22 cellular contexts compared by ENCODE assay signal in genomic region chr5:127814225-127814973, GRCh38.
A peak's percentile ranks its signal among the peaks of the same experiment; 100 is the strongest.
DNase-seq lines count a peak whose midpoint lies in the region; ATAC-seq and TF ChIP-seq lines count a peak whose summit lies in the region.
"Had no signal": no experiment of that assay in that cellular context is flagged by ENCODE, and none has a peak within 500 bp of the region (broad histone marks: within the 10 kb centered on the region; RNA-seq: fewer than 3 reads in every experiment).

No MANE protein-coding gene starts in this region.

- no peak for DNase-seq in Calu3
- DNase-seq in fibroblast of villous mesenchyme (ENCODE audit: low read depth): peak; percentile 69
- DNase-seq in osteocyte (ENCODE audit: extremely low spot score, unreplicated experiment): no peak
- DNase-seq in DMS 273 (lab: John Stamatoyannopoulos, UW; ENCODE audit: unreplicated experiment): no peak
- no peak for DNase-seq in mucosa of descending colon
- DNase-seq in right cardiac atrium: no peak
- no peak for DNase-seq in NCI-H1105 treated with DMSO at 0.1 percent for 48 hours (lab: John Stamatoyannopoulos, UW)
- DNase-seq: CD4-positive, alpha-beta T cell; central memory CD4-positive, alpha-beta T cell; effector CD8-positive, alpha-beta T cell; foreskin melanocyte; left lung; NCI-H1092; NCI-H748 treated with DMSO at 0.1 percent for 48 hours; T-cell had no signal

- H3K27me3 Mint-ChIP-seq in Calu3 (ENCODE audit: unreplicated experiment): no peaks in the 10 kb centered on the region
- H3K27me3 Mint-ChIP-seq in osteocyte (ENCODE audit: unreplicated experiment): no peaks in the 10 kb centered on the region
- H3K27me3 Mint-ChIP-seq: type B pancreatic cell had no signal

- no peaks in the 10 kb centered on the region for H3K4me1 ChIP-seq in mucosa of descending colon (ENCODE audit: low read depth)
- H3K4me1 ChIP-seq in right cardiac atrium (ENCODE audit: control insufficient read depth, insufficient read depth, low read length): no peaks in the 10 kb centered on the region
- H3K4me1 ChIP-seq: left lung, prostate gland had no signal

- H3K9me3 ChIP-seq in mucosa of descending colon: no peaks in the 10 kb centered on the region
- H3K9me3 ChIP-seq in right cardiac atrium (ENCODE audit: control insufficient read depth, low read length): no peaks in the 10 kb centered on the region
- H3K9me3 ChIP-seq: left lung, prostate gland had no signal

- H3K27ac Mint-ChIP-seq in Calu3 (ENCODE audit: unreplicated experiment) (peak overlapping the region; percentile 71), osteocyte (ENCODE audit: unreplicated experiment) (peak overlapping the region; percentile 100)
- H3K27ac Mint-ChIP-seq: CD4-positive, alpha-beta T cell; stimulated activated effector memory CD8-positive, alpha-beta T cell treated with anti-CD3 and anti-CD28 coated beads, Interleukin-12 subunit alpha, Interleukin-12 subunit beta, amount 100 ng/mL, for 72 hours; T-cell; type B pancreatic cell had no signal

- no peaks in the 10 kb centered on the region for H3K27me3 ChIP-seq in right cardiac atrium (ENCODE audit: control insufficient read depth, insufficient read depth)
- H3K27me3 ChIP-seq: left lung had no signal

- H3K4me3 Mint-ChIP-seq in Calu3 (ENCODE audit: low read depth, unreplicated experiment) (peak overlapping the region; percentile 29), osteocyte (ENCODE audit: unreplicated experiment) (peak overlapping the region; percentile 75)
- H3K4me3 Mint-ChIP-seq: CD4-positive, alpha-beta T cell; stimulated activated effector memory CD8-positive, alpha-beta T cell treated with anti-CD3 and anti-CD28 coated beads, Interleukin-12 subunit alpha, Interleukin-12 subunit beta, amount 100 ng/mL, for 72 hours; T-cell; type B pancreatic cell had no signal

- no TSS peak for BruUV-seq in Calu3 (replicated peaks; lab: Mats Ljungman, UMichigan)

- no peaks in the 10 kb centered on the region for H3K36me3 ChIP-seq in mucosa of descending colon (ENCODE audit: low read depth)
- H3K36me3 ChIP-seq: HAP-1, left lung, prostate gland, WERI-Rb-1 had no signal

- no peak overlapping the region for H3K27ac ChIP-seq in right cardiac atrium (ENCODE audit: low read length)
- H3K27ac ChIP-seq: left lung, prostate gland, WERI-Rb-1 had no signal

- intact Hi-C loops in Calu3 (cut with micrococcal nuclease; ENCODE audit: unreplicated experiment) (loop anchor here (5.0 kb wide), 1 partner anchor 57 kb away; no protein-coding TSS in a partner anchor), mucosa of descending colon (cut with DNase I, micrococcal nuclease) (no loop called here), right cardiac atrium (cut with DNase I) (no loop called here)

- H3K4me1 Mint-ChIP-seq in Calu3 (ENCODE audit: low read depth, unreplicated experiment) (peaks cover 49% of the 10 kb centered on the region), osteocyte (ENCODE audit: unreplicated experiment) (peaks cover 42% of the 10 kb centered on the region)
- H3K4me1 Mint-ChIP-seq: stimulated activated effector memory CD8-positive, alpha-beta T cell treated with anti-CD3 and anti-CD28 coated beads, Interleukin-12 subunit alpha, Interleukin-12 subunit beta, amount 100 ng/mL, for 72 hours; T-cell had no signal

- H3K9me3 Mint-ChIP-seq in Calu3 (ENCODE audit: low read depth, unreplicated experiment) (peaks cover 3% of the 10 kb centered on the region), osteocyte (ENCODE audit: unreplicated experiment) (peaks cover 4% of the 10 kb centered on the region)
- H3K9me3 Mint-ChIP-seq: CD4-positive, alpha-beta T cell; stimulated activated effector memory CD8-positive, alpha-beta T cell treated with anti-CD3 and anti-CD28 coated beads, Interleukin-12 subunit alpha, Interleukin-12 subunit beta, amount 100 ng/mL, for 72 hours; T-cell; type B pancreatic cell had no signal

- CTCF ChIA-PET in Calu3 (lab: Charles Lee): interaction anchor here (1.1 kb wide), 1 partner anchor 64 kb away, joined by 3 read pairs; no protein-coding TSS in a partner anchor

- no peak for TF ChIP-seq CTCF in Calu3 (IDR thresholded peaks at IDR 0.05; ENCODE audit: unreplicated experiment)
- TF ChIP-seq CTCF in fibroblast of villous mesenchyme (IDR thresholded peaks at IDR 0.05; ENCODE audit: insufficient read depth, low read depth, low read length): no peak
- TF ChIP-seq CTCF in osteocyte (IDR thresholded peaks at IDR 0.05): no peak
- no peak for TF ChIP-seq CTCF in mucosa of descending colon (IDR thresholded peaks at IDR 0.05)

- H3K4me3 ChIP-seq in fibroblast of villous mesenchyme (ENCODE audit: low read depth, low read length) (no peak overlapping the region), mucosa of descending colon (no peak overlapping the region), right cardiac atrium (ENCODE audit: low read length) (no peak overlapping the region)
- H3K4me3 ChIP-seq: HAP-1, left lung, prostate gland had no signal

- ATAC-seq in SK-N-SH treated with all-trans-retinoic acid at 6 μM for 48 hours (peak; percentile 67), mucosa of descending colon (no peak), right cardiac atrium (no peak)
- ATAC-seq: Panc1; stimulated activated effector memory CD8-positive, alpha-beta T cell treated with anti-CD3 and anti-CD28 coated beads, Interleukin-12 subunit alpha, Interleukin-12 subunit beta, amount 100 ng/mL, for 72 hours; T-cell had no signal

- 84% methylated on average over 6 of the region's 6 CpGs for WGBS in right cardiac atrium

- peaks cover 5% of the 10 kb centered on the region for H3K36me3 Mint-ChIP-seq in Calu3 (ENCODE audit: insufficient read depth, unreplicated experiment)
- H3K36me3 Mint-ChIP-seq in osteocyte (ENCODE audit: unreplicated experiment): no peaks in the 10 kb centered on the region
- H3K36me3 Mint-ChIP-seq: stimulated activated effector memory CD8-positive, alpha-beta T cell treated with anti-CD3 and anti-CD28 coated beads, Interleukin-12 subunit alpha, Interleukin-12 subunit beta, amount 100 ng/mL, for 72 hours; T-cell; type B pancreatic cell had no signal

TF ChIP-seq in SK-N-SH treated with all-trans-retinoic acid at 6 μM for 48 hours, 23 proteins besides CTCF, POLR2A, EP300 and RAD21:
- no peak for TF ChIP-seq TCF4 (CRISPR knock-in tag; IDR thresholded peaks at IDR 0.05; ENCODE audit: borderline replicate concordance)
- no peak for TF ChIP-seq RARB (CRISPR knock-in tag; IDR thresholded peaks at IDR 0.05)
- no peak for TF ChIP-seq ZFP30 (CRISPR knock-in tag; IDR thresholded peaks at IDR 0.05)
- no peak for TF ChIP-seq SNAI2 (CRISPR knock-in tag; IDR thresholded peaks at IDR 0.05)
- no peak for TF ChIP-seq CSDC2 (CRISPR knock-in tag; IDR thresholded peaks at IDR 0.05)
- TF ChIP-seq, protein P1, sequence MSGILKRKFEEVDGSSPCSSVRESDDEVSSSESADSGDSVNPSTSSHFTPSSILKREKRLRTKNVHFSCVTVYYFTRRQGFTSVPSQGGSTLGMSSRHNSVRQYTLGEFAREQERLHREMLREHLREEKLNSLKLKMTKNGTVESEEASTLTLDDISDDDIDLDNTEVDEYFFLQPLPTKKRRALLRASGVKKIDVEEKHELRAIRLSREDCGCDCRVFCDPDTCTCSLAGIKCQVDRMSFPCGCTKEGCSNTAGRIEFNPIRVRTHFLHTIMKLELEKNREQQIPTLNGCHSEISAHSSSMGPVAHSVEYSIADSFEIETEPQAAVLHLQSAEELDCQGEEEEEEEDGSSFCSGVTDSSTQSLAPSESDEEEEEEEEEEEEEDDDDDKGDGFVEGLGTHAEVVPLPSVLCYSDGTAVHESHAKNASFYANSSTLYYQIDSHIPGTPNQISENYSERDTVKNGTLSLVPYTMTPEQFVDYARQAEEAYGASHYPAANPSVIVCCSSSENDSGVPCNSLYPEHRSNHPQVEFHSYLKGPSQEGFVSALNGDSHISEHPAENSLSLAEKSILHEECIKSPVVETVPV (CRISPR knock-in tag; IDR thresholded peaks at IDR 0.05): no peak
- no peak for TF ChIP-seq ZNF8 (CRISPR knock-in tag; IDR thresholded peaks at IDR 0.05)
- no peak for TF ChIP-seq TOX (CRISPR knock-in tag; IDR thresholded peaks at IDR 0.05; ENCODE audit: borderline replicate concordance)
- no peak for TF ChIP-seq ZC3H10 (CRISPR knock-in tag; IDR thresholded peaks at IDR 0.05)
- no peak for TF ChIP-seq BACH2 (CRISPR knock-in tag; IDR thresholded peaks at IDR 0.05; ENCODE audit: borderline replicate concordance)
- TF ChIP-seq, protein P2, sequence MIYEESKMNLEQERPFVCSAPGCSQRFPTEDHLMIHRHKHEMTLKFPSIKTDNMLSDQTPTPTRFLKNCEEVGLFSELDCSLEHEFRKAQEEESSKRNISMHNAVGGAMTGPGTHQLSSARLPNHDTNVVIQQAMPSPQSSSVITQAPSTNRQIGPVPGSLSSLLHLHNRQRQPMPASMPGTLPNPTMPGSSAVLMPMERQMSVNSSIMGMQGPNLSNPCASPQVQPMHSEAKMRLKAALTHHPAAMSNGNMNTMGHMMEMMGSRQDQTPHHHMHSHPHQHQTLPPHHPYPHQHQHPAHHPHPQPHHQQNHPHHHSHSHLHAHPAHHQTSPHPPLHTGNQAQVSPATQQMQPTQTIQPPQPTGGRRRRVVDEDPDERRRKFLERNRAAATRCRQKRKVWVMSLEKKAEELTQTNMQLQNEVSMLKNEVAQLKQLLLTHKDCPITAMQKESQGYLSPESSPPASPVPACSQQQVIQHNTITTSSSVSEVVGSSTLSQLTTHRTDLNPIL (CRISPR knock-in tag; IDR thresholded peaks at IDR 0.05; ENCODE audit: low read depth): no peak
- TF ChIP-seq, protein P3, sequence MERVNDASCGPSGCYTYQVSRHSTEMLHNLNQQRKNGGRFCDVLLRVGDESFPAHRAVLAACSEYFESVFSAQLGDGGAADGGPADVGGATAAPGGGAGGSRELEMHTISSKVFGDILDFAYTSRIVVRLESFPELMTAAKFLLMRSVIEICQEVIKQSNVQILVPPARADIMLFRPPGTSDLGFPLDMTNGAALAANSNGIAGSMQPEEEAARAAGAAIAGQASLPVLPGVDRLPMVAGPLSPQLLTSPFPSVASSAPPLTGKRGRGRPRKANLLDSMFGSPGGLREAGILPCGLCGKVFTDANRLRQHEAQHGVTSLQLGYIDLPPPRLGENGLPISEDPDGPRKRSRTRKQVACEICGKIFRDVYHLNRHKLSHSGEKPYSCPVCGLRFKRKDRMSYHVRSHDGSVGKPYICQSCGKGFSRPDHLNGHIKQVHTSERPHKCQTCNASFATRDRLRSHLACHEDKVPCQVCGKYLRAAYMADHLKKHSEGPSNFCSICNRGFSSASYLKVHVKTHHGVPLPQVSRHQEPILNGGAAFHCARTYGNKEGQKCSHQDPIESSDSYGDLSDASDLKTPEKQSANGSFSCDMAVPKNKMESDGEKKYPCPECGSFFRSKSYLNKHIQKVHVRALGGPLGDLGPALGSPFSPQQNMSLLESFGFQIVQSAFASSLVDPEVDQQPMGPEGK (CRISPR knock-in tag; IDR thresholded peaks at IDR 0.05; ENCODE audit: borderline replicate concordance): no peak
